21 cellular contexts compared by ENCODE assay signal in the genomic region with DNA sequence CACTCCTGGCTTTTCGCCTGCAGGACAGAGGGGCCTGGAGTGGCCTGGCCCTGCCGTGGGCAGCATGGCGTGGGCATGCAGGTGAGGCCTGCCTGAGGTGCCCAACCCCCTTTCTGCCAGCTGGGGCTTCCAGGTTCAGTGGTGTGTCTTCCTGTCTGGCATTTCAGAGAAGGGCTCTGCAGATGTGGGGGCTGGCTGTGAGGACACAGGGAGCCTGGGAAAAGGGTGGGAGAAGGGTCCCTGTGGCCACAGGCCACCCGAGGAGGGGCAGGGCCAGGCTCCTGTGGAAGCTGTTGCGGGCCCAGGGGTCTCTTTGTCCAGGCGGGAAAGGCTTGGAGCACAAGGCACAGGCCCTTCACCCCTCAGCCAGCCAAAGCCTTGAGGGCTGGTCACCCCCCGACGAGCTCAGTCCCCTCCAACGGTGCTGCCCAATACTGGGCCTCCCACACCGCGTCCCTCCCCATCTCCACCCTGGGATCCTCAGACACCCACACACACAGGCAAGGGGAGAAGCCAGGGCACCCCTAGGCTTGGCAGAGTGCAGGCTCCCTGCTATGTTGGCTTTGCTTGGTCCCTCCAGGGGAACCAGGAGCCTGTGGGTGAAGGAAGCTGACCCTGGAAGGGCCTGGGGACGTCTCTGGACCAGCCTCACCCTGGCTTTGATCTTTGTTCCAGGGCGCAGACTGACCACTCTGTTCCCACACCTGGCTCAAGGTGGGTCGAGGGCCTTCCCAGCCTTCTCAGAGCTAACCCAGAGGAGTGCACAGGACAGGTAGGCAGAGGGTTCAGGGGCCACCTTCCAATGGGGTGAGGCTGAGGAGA. TPM values are rescaled to one million over a fixed set of nuclear protein-coding genes. Genes with fewer than 3 reads are reported as not detected.
"Had no signal": no experiment of that assay in that cellular context is flagged by ENCODE, and none has a peak within 500 bp of the region (broad histone marks: within the 10 kb centered on the region; RNA-seq: fewer than 3 reads in every experiment).

No MANE protein-coding gene starts in this region.

- H3K4me3 Mint-ChIP-seq: activated CD4-positive, alpha-beta memory T cell treated with anti-CD3 and anti-CD28 coated beads for 36 hours; activated naive CD4-positive, alpha-beta T cell treated with anti-CD3 and anti-CD28 coated beads, Interleukin-2, amount 10 ng/mL, durations not matched to agents 7 days and 5 days; brain; immature natural killer cell; natural killer cell; stimulated activated naive CD8-positive, alpha-beta T cell treated with anti-CD3 and anti-CD28 coated beads, Interleukin-15, Interleukin-2, amounts not matched to agents 100 ng/mL and 50 ng/mL, for 24 hours had no signal

- H3K27me3 ChIP-seq: dorsolateral prefrontal cortex had no signal

- H3K4me3 ChIP-seq: dorsolateral prefrontal cortex, esophagus squamous epithelium had no signal

- H3K9me3 ChIP-seq: esophagus squamous epithelium had no signal

- H3K4me1 Mint-ChIP-seq: brain had no signal

- H3K4me1 ChIP-seq: esophagus squamous epithelium had no signal

- H3K27ac ChIP-seq: dorsolateral prefrontal cortex, esophagus squamous epithelium had no signal

- H3K27me3 Mint-ChIP-seq: activated CD4-positive, alpha-beta memory T cell treated with anti-CD3 and anti-CD28 coated beads for 36 hours; stimulated activated naive CD8-positive, alpha-beta T cell treated with anti-CD3 and anti-CD28 coated beads, Interleukin-15, Interleukin-2, amounts not matched to agents 100 ng/mL and 50 ng/mL, for 24 hours had no signal

- H3K36me3 ChIP-seq: esophagus squamous epithelium had no signal

- ATAC-seq: left colon, natural killer cell had no signal

- H3K9me3 Mint-ChIP-seq: activated CD4-positive, alpha-beta memory T cell treated with anti-CD3 and anti-CD28 coated beads for 36 hours; activated naive CD4-positive, alpha-beta T cell treated with anti-CD3 and anti-CD28 coated beads, Interleukin-2, amount 10 ng/mL, durations not matched to agents 7 days and 5 days; activated T-helper 2 cell treated with anti-CD3 and anti-CD28 coated beads, Interferon-gamma antibody, Interleukin-2, Interleukin-4, amounts not matched to agents 10 μg/mL and 5 μg/mL and 100 μg/mL, durations not matched to agents 14 hours and 24 hours and 36 hours; brain; immature natural killer cell; natural killer cell; stimulated activated naive CD8-positive, alpha-beta T cell treated with anti-CD3 and anti-CD28 coated beads, Interleukin-15, Interleukin-2, amounts not matched to agents 100 ng/mL and 50 ng/mL, for 24 hours had no signal

- DNase-seq: activated CD4-positive, alpha-beta memory T cell treated with anti-CD3 and anti-CD28 coated beads for 36 hours; activated CD4-positive, CD25-positive, alpha-beta regulatory T cell treated with anti-CD3 and anti-CD28 coated beads, Interleukin-2, amount 50 U/mL, for 72 hours; activated naive CD4-positive, alpha-beta T cell treated with anti-CD3 and anti-CD28 coated beads, Interleukin-2, amount 10 ng/mL, durations not matched to agents 7 days and 5 days; amniotic stem cell; esophagus squamous epithelium; foreskin fibroblast; immature natural killer cell; left colon; mammary epithelial cell; natural killer cell; stimulated activated CD4-positive, alpha-beta T cell treated with anti-CD3 and anti-CD28 coated beads, Interleukin-4, amount 100 ng/mL, for 1 hour; stimulated activated CD8-positive, alpha-beta memory T cell treated with anti-CD3 and anti-CD28 coated beads, Interleukin-4, amount 100 ng/mL, for 48 hours had no signal

- H3K27ac Mint-ChIP-seq: activated CD4-positive, alpha-beta memory T cell treated with anti-CD3 and anti-CD28 coated beads for 36 hours; activated naive CD4-positive, alpha-beta T cell treated with anti-CD3 and anti-CD28 coated beads, Interleukin-2, amount 10 ng/mL, durations not matched to agents 7 days and 5 days; activated T-helper 2 cell treated with anti-CD3 and anti-CD28 coated beads, Interferon-gamma antibody, Interleukin-2, Interleukin-4, amounts not matched to agents 10 μg/mL and 5 μg/mL and 100 μg/mL, durations not matched to agents 14 hours and 24 hours and 36 hours; brain; immature natural killer cell; natural killer cell; stimulated activated naive CD8-positive, alpha-beta T cell treated with anti-CD3 and anti-CD28 coated beads, Interleukin-15, Interleukin-2, amounts not matched to agents 100 ng/mL and 50 ng/mL, for 24 hours had no signal

RNA-seq across cellular contexts. Expression of gene AQP12A, which starts 3.7 kb away (rescaled TPM):
- total RNA-seq: activated CD4-positive, alpha-beta memory T cell treated with anti-CD3 and anti-CD28 coated beads for 36 hours; activated T-helper 2 cell treated with anti-CD3 and anti-CD28 coated beads, Interferon-gamma antibody, Interleukin-2, Interleukin-4, amounts not matched to agents 10 μg/mL and 5 μg/mL and 100 μg/mL, durations not matched to agents 14 hours and 24 hours and 36 hours; dorsolateral prefrontal cortex; esophagus squamous epithelium; mammary epithelial cell; mononuclear cell; natural killer cell; omental fat pad; T-helper 2 cell treated with Interferon-gamma antibody and Interleukin-4, amounts not matched to agents 100 ng/mL and 5 ng/mL, for 36 hours; temporal lobe; ureter had no signal
- polyA plus RNA-seq: immature natural killer cell, mammary epithelial cell had no signal

RNA-seq across cellular contexts. Expression of gene AQP12B, which starts 5.3 kb away (rescaled TPM):
- total RNA-seq: activated CD4-positive, alpha-beta memory T cell treated with anti-CD3 and anti-CD28 coated beads for 36 hours; activated T-helper 2 cell treated with anti-CD3 and anti-CD28 coated beads, Interferon-gamma antibody, Interleukin-2, Interleukin-4, amounts not matched to agents 10 μg/mL and 5 μg/mL and 100 μg/mL, durations not matched to agents 14 hours and 24 hours and 36 hours; dorsolateral prefrontal cortex; esophagus squamous epithelium; mammary epithelial cell; mononuclear cell; natural killer cell; omental fat pad; T-helper 2 cell treated with Interferon-gamma antibody and Interleukin-4, amounts not matched to agents 100 ng/mL and 5 ng/mL, for 36 hours; temporal lobe; ureter had no signal
- polyA plus RNA-seq: immature natural killer cell, mammary epithelial cell had no signal
